9 cellular contexts compared by ENCODE assay signal in the genomic region with DNA sequence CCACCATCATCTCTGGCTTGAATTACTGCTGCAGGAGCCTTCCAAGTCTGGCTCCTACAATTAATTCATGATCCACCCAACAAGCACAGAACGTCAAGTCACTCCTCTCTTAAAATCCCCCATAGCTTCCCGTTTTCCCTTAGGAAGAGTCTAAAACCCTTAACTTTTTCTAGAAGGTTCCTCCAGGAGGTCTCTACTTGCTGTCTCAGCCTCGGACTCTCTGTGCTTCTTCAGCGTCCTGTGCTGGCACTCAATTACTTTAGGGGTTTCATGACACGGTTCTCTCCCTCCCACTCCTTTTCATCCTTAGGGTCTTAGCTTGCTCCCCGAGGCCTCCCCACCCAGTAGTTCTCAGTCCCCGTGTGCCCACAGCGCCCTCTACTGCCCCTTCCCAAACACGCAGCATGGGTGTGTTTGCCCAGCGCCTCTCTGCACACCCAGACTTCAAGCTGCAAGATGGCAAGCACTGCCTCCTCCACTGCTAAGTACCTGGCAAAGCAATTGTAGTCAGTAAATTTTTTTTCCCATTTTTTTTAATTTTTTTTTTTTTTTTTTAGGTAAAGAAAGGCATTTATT. TPM values are rescaled to one million over a fixed set of nuclear protein-coding genes. Genes with fewer than 3 reads are reported as not detected.
DNase-seq lines count a peak whose midpoint lies in the region; ATAC-seq and TF ChIP-seq lines count a peak whose summit lies in the region.
"Had no signal": no experiment of that assay in that cellular context is flagged by ENCODE, and none has a peak within 500 bp of the region (broad histone marks: within the 10 kb centered on the region; RNA-seq: fewer than 3 reads in every experiment).

No MANE protein-coding gene starts in this region.

- H3K79me2 ChIP-seq in DOHH2 (ENCODE audit: control insufficient read depth, low read length), result no peaks in the 10 kb centered on the region

- no peak overlapping the region for H3K4me3 ChIP-seq in DOHH2 (ENCODE audit: low read length)
- H3K4me3 ChIP-seq in Jurkat, Clone E6-1 (ENCODE audit: low read length), result no peak overlapping the region

- ATAC-seq in activated CD4-positive, CD25-positive, alpha-beta regulatory T cell treated with anti-CD3 and anti-CD28 coated beads, Interleukin-2, amount 50 U/mL, for 24 hours, result peak; percentile 55 to 56
- ATAC-seq in memory B cell (ENCODE audit: low read depth), result peak; percentile 25

- H3K4me1 Mint-ChIP-seq in chondrocyte (ENCODE audit: low read depth) (no peaks in the 10 kb centered on the region), memory B cell (peaks cover 20% of the 10 kb centered on the region)

- peak; percentile 54 for DNase-seq in Jurkat, Clone E6-1 (ENCODE audit: low read depth, low spot score)
- DNase-seq in chondrocyte (ENCODE audit: low spot score) (no peak), memory B cell (ENCODE audit: low spot score in 2 of 2) (peak; percentile 30 to 44), cerebellum (ENCODE audit: low spot score) (no peak), DMS79 treated with DMSO at 0.1 percent for 48 hours (lab: John Stamatoyannopoulos, UW) (no peak)
- DNase-seq in stimulated activated CD8-positive, alpha-beta memory T cell treated with anti-CD3 and anti-CD28 coated beads, Interleukin-7, amount 100 ng/mL, for 48 hours (ENCODE audit: extremely low read depth in 1 of 2, low read depth in 1 of 2), result peak; percentile 39 to 53

- peaks cover 4% of the 10 kb centered on the region for H3F3A ChIP-seq in DOHH2 (ENCODE audit: control insufficient read depth, insufficient read depth)

- H3K36me3 ChIP-seq in DOHH2 (ENCODE audit: control insufficient read depth, low read length), result no peaks in the 10 kb centered on the region

- no peak overlapping the region for H3K4me2 ChIP-seq in DOHH2 (ENCODE audit: low read length)

- H3K4me3 Mint-ChIP-seq in chondrocyte (ENCODE audit: unreplicated experiment) (no peak overlapping the region), memory B cell (peak overlapping the region; percentile 46)

- H4K20me1 ChIP-seq in DOHH2 (ENCODE audit: control insufficient read depth, insufficient read depth, low read depth, low read length), result no peaks in the 10 kb centered on the region

- H3K27me3 Mint-ChIP-seq in chondrocyte (ENCODE audit: low read depth), result peaks cover 2% of the 10 kb centered on the region
- peaks cover 3% of the 10 kb centered on the region for H3K27me3 Mint-ChIP-seq in memory B cell

- H3K36me3 Mint-ChIP-seq in chondrocyte (ENCODE audit: low read depth) (no peaks in the 10 kb centered on the region), memory B cell (no peaks in the 10 kb centered on the region)

- H3K9me3 ChIP-seq in DOHH2 (ENCODE audit: control insufficient read depth, insufficient read depth, low read length), result no peaks in the 10 kb centered on the region

- TF ChIP-seq CTCF in DOHH2 (IDR thresholded peaks at IDR 0.05; ENCODE audit: low read depth, low read length, poor library complexity, severe bottlenecking) (peak; percentile 81), chondrocyte (IDR thresholded peaks at IDR 0.05) (peak; percentile 76)

- no peaks in the 10 kb centered on the region for H3K9me2 ChIP-seq in DOHH2 (replicated peaks; ENCODE audit: control insufficient read depth, low read length)

- H3K27ac Mint-ChIP-seq in chondrocyte (ENCODE audit: unreplicated experiment) (no peak overlapping the region), memory B cell (no peak overlapping the region)

- peaks cover 9% of the 10 kb centered on the region for H3K4me1 ChIP-seq in DOHH2 (ENCODE audit: control insufficient read depth, low read length)

- no peak overlapping the region for H3K27ac ChIP-seq in DOHH2 (ENCODE audit: low read depth, low read length)

- H3K27me3 ChIP-seq in DOHH2 (ENCODE audit: control insufficient read depth, low read length), result 0 out of 2 replicates have a peak, but pooled peaks cover 3% of the 10 kb centered on the region

- H3K9me3 Mint-ChIP-seq in chondrocyte (ENCODE audit: low read depth) (no peaks in the 10 kb centered on the region), memory B cell (peaks cover 2% of the 10 kb centered on the region)

RNA-seq across cellular contexts. Expression of a gene that starts 25.8 kb away (rescaled TPM):
- polyA plus RNA-seq in Jurkat, Clone E6-1 (2012; ENCODE audit: insufficient read depth, insufficient read length), result 19.7 TPM
- total RNA-seq in chondrocyte, result 20.0 to 22.7 TPM (median 21.0 TPM) in 3 replicates
- 17.7 TPM for total RNA-seq in cerebellum

RNA-seq across cellular contexts. Expression of a gene that starts 52.7 kb away (rescaled TPM):
- polyA plus RNA-seq in Jurkat, Clone E6-1 (2012; ENCODE audit: insufficient read depth, insufficient read length), result not detected
- total RNA-seq in chondrocyte, result not detected in 3 replicates
- 15.0 TPM for total RNA-seq in cerebellum
- total RNA-seq: dermis microvascular lymphatic vessel endothelial cell had no signal

Comparison
In these comparisons a context has a peak if more than half of its experiments do, and no peak if none do; other contexts are left out.
1. DNase-seq: peak in Jurkat, Clone E6-1 (single experiment), memory B cell (2 of 2) and stimulated activated CD8-positive, alpha-beta memory T cell treated with anti-CD3 and anti-CD28 coated beads, Interleukin-7, amount 100 ng/mL, for 48 hours (2 of 2); none in chondrocyte (single experiment), cerebellum (single experiment) and DMS79 treated with DMSO at 0.1 percent for 48 hours (single experiment).
2. RNA of a gene that starts 52.7 kb away (total RNA-seq): 15.0 TPM in cerebellum (single experiment); not detected in chondrocyte; every median in the first group is over 10 times any median in the second.